Comparison of ENCODE assay signal across 9 cellular contexts in genomic region chr11:75140269-75141138, GRCh38. TPM values are rescaled to one million over a fixed set of nuclear protein-coding genes. Genes with fewer than 3 reads are reported as not detected.
DNase-seq lines count a peak whose midpoint lies in the region; ATAC-seq and TF ChIP-seq lines count a peak whose summit lies in the region.
"Had no signal": no experiment of that assay in that cellular context is flagged by ENCODE, and none has a peak within 500 bp of the region (broad histone marks: within the 10 kb centered on the region; RNA-seq: fewer than 3 reads in every experiment).

No MANE protein-coding gene starts in this region.

- 28 to 30% methylated on average over 22 of the region's 22 CpGs for WGBS in testis, 2 donors

- no peaks in the 10 kb centered on the region for H3K36me3 ChIP-seq in testis (ENCODE audit: low read depth, missing control alignments)

- no peaks in the 10 kb centered on the region for H3K4me1 ChIP-seq in testis

- no peak for TF ChIP-seq POLR2A in testis (IDR thresholded peaks at IDR 0.05)

- H3K4me3 ChIP-seq in fibroblast of pulmonary artery (replicated peaks; ENCODE audit: low read depth, low read length), result no peak overlapping the region
- peak overlapping the region in 1 of 2 donors; percentile 9 for H3K4me3 ChIP-seq in testis

- in situ Hi-C loops in GM13977 (cut with MboI; ENCODE audit: low pct_unique_long_range_greater_than_20kb, low sequenced_read_pairs, unreplicated experiment), result loop anchor here (10.0 kb wide), 1 partner anchor 64 kb away; no protein-coding TSS in a partner anchor

- no peak for ATAC-seq in HG02763 (IDR thresholded peaks at IDR 0.05; ENCODE audit: unreplicated experiment)

- H3K9me3 ChIP-seq in testis, result no peaks in the 10 kb centered on the region

- intact Hi-C loops in testis (cut with DNase I; ENCODE audit: low total_unique reads), result loop anchor here (5.0 kb wide), 1 partner anchor 102 kb away; the partner anchor contains the start of gene TPBGL

- TF ChIP-seq CTCF in GM13977 (IDR thresholded peaks at IDR 0.05; ENCODE audit: extremely low read depth, insufficient read depth, missing control alignments), result peak; percentile 95
- TF ChIP-seq CTCF in fibroblast of pulmonary artery (IDR thresholded peaks at IDR 0.05; ENCODE audit: low read length, missing control alignments), result peak; percentile 92
- TF ChIP-seq CTCF in testis (IDR thresholded peaks at IDR 0.05), result peak; percentile 87 to 97 (median 87)

- no peak overlapping the region for H3K27ac ChIP-seq in testis

- H3K27me3 ChIP-seq in testis, result no peaks in the 10 kb centered on the region

- DNase-seq in AG08395 (ENCODE audit: low spot score), result peak; percentile 66
- DNase-seq in GM13977 (ENCODE audit: low spot score), result peak; percentile 79
- peak; percentile 18 for DNase-seq in NOMO-1 treated with DMSO at 0.1 percent for 48 hours (lab: John Stamatoyannopoulos, UW; ENCODE audit: unreplicated experiment)
- peak; percentile 83 for DNase-seq in activated T-cell treated with anti-CD3 and anti-CD28 coated beads, Interleukin-2, amount 50 U/mL, for 1 hour
- peak; percentile 43 for DNase-seq in fibroblast of pulmonary artery (ENCODE audit: low read depth)
- DNase-seq in nucleus accumbens (lab: John Stamatoyannopoulos, UW), result peak in 32 of 56 donors; percentile 6 to 77 (median 34)
- peak; percentile 78 for DNase-seq in testis

RNA-seq across cellular contexts. Expression of gene SLCO2B1, which starts 10.4 kb away (rescaled TPM):
- 10 to 100 TPM; 33.2 to 46.2 TPM for total RNA-seq in testis
- polyA plus RNA-seq in testis (ENCODE audit: insufficient read depth, low read depth, low replicate concordance), result 18.2 TPM

RNA-seq across cellular contexts. Expression of gene OR2AT4, which starts 43.8 kb away (rescaled TPM):
- total RNA-seq in testis, result under 1 TPM; 0.94 to 0.99 TPM
- polyA plus RNA-seq in testis (ENCODE audit: insufficient read depth, low read depth, low replicate concordance), result 0.04 TPM
- polyA plus RNA-seq: urinary bladder had no signal

Comparison
In these comparisons a context has a peak if more than half of its experiments do, and no peak if none do; other contexts are left out.
1. DNase-seq: peak in every context shown above with its lines; median percentile 83 in activated T-cell treated with anti-CD3 and anti-CD28 coated beads, Interleukin-2, amount 50 U/mL, for 1 hour; 79 in GM13977; 78 in testis; 66 in AG08395; 43 in fibroblast of pulmonary artery; 34 in nucleus accumbens; 18 in NOMO-1 treated with DMSO at 0.1 percent for 48 hours.